9 cellular contexts compared by ENCODE assay signal in genomic region chr19:38263696-38264485, GRCh38. TPM values are rescaled to one million over a fixed set of nuclear protein-coding genes. Genes with fewer than 3 reads are reported as not detected.
DNase-seq lines count a peak whose midpoint lies in the region; ATAC-seq and TF ChIP-seq lines count a peak whose summit lies in the region.
"Had no signal": no experiment of that assay in that cellular context is flagged by ENCODE, and none has a peak within 500 bp of the region (broad histone marks: within the 10 kb centered on the region; RNA-seq: fewer than 3 reads in every experiment).

No MANE protein-coding gene starts in this region.

- peak overlapping the region; percentile 87 for H3K4me3 Mint-ChIP-seq in activated naive CD8-positive, alpha-beta T cell

- no peak overlapping the region for H3K27ac ChIP-seq in right cardiac atrium (ENCODE audit: low read length)
- peak overlapping the region; percentile 61 to 71 (median 68) for H3K27ac ChIP-seq in sigmoid colon

- no peaks in the 10 kb centered on the region for H3K9me3 Mint-ChIP-seq in activated naive CD8-positive, alpha-beta T cell (ENCODE audit: low read depth)

- 6% methylated on average over 33 of the region's 33 CpGs for WGBS in right cardiac atrium
- WGBS in sigmoid colon, 2 donors, result 6% methylated on average over 33 of the region's 33 CpGs

- peaks cover 38% of the 10 kb centered on the region for H3K4me1 Mint-ChIP-seq in activated naive CD8-positive, alpha-beta T cell (ENCODE audit: low read depth)

- H3K4me1 ChIP-seq in right cardiac atrium (ENCODE audit: control insufficient read depth, insufficient read depth, low read length), result no peaks in the 10 kb centered on the region
- peaks cover 0 to 26% (median 15%) of the 10 kb centered on the region in 4 donors for H3K4me1 ChIP-seq in sigmoid colon

- no peaks in the 10 kb centered on the region for H3K9me3 ChIP-seq in right cardiac atrium (ENCODE audit: control insufficient read depth, low read length)
- no peaks in the 10 kb centered on the region for H3K9me3 ChIP-seq in sigmoid colon

- TF ChIP-seq POLR2A in sigmoid colon (IDR thresholded peaks at IDR 0.05), result no peak

- no peaks in the 10 kb centered on the region for H3K36me3 ChIP-seq in sigmoid colon

- H3K4me3 ChIP-seq in right cardiac atrium (ENCODE audit: low read length), result peak overlapping the region; percentile 41
- peak overlapping the region; percentile 35 to 60 (median 50) for H3K4me3 ChIP-seq in sigmoid colon

- TF ChIP-seq EP300 in sigmoid colon (IDR thresholded peaks at IDR 0.05), result no peak

- DNase-seq in DMS53 treated with DMSO at 0.1 percent for 48 hours (lab: John Stamatoyannopoulos, UW; ENCODE audit: unreplicated experiment) (peak; percentile 98), RPMI8226 (peak; percentile 93), right cardiac atrium (peak; percentile 53 to 73 (median 69)), sigmoid colon (no peak)

- H3K27me3 Mint-ChIP-seq in activated naive CD8-positive, alpha-beta T cell, result peaks cover 3% of the 10 kb centered on the region

- H3K27me3 ChIP-seq in right cardiac atrium (ENCODE audit: control insufficient read depth, insufficient read depth) (no peaks in the 10 kb centered on the region), sigmoid colon (no peaks in the 10 kb centered on the region)

- no peak for TF ChIP-seq CTCF in sigmoid colon (IDR thresholded peaks at IDR 0.05)

- H3K27ac Mint-ChIP-seq in activated naive CD8-positive, alpha-beta T cell, result peak overlapping the region; percentile 86

- ATAC-seq in HG03460 (IDR thresholded peaks at IDR 0.05; ENCODE audit: unreplicated experiment), result peak; percentile 60
- peak; percentile 68 to 75 for ATAC-seq in right cardiac atrium
- no peak for ATAC-seq in HG02938 (IDR thresholded peaks at IDR 0.05; ENCODE audit: unreplicated experiment)
- no peak for ATAC-seq in GM21825 (IDR thresholded peaks at IDR 0.05; ENCODE audit: unreplicated experiment)

- H3K36me3 Mint-ChIP-seq in activated naive CD8-positive, alpha-beta T cell, result no peaks in the 10 kb centered on the region

- intact Hi-C loops in right cardiac atrium (cut with DNase I) (no loop called here), sigmoid colon (cut with DNase I) (no loop called here)

RNA-seq across cellular contexts. Expression of gene SPINT2, which starts 0.5 kb away (rescaled TPM):
- total RNA-seq in right cardiac atrium (10 to 100 TPM in 3 of 4 donors, 1 to 10 TPM in 1; 9.0 to 16.6 (median 12.2) TPM), sigmoid colon (10 to 100 TPM; 14.3 to 20.7 (median 16.6) TPM)
- polyA plus RNA-seq in right cardiac atrium (5.7 TPM), sigmoid colon (100 to 1,000 TPM; 170 to 616 (median 178) TPM)
- total RNA-seq: SK-MEL-5 had no signal

RNA-seq across cellular contexts. Expression of gene PPP1R14A, which starts 7.7 kb away (rescaled TPM):
- 10 to 100 TPM; 13.3 to 29.0 (median 21.7) TPM for total RNA-seq in right cardiac atrium
- 51.1 TPM for polyA plus RNA-seq in right cardiac atrium
- total RNA-seq in sigmoid colon, result 100 to 1,000 TPM; 441 to 736 (median 473) TPM
- 10 to 100 TPM; 24.6 to 93.9 (median 29.9) TPM for polyA plus RNA-seq in sigmoid colon
- total RNA-seq: SK-MEL-5 had no signal

RNA-seq across cellular contexts. Expression of gene DPF1, which starts 39.9 kb away (rescaled TPM):
- total RNA-seq in right cardiac atrium (under 1 TPM in 1 of 4 donors, not detected in 3; 0.36 TPM), sigmoid colon (not detected)
- polyA plus RNA-seq in right cardiac atrium (0.09 TPM), sigmoid colon (1 to 10 TPM in 1 of 3 donors, under 1 TPM in 1, not detected in 1; 0.12 to 1.4 TPM)

RNA-seq across cellular contexts. Expression of gene C19orf33, which starts 40.2 kb away (rescaled TPM):
- under 1 TPM in 2 of 4 donors, not detected in 2; 0.57 to 0.89 TPM for total RNA-seq in right cardiac atrium
- polyA plus RNA-seq in right cardiac atrium, result 4.3 TPM
- 10 to 100 TPM in 1 of 4 donors, 1 to 10 TPM in 1, not detected in 2; 5.8 to 18.2 TPM for total RNA-seq in sigmoid colon
- 1,000 to 10,000 TPM in 2 of 3 donors, 100 to 1,000 TPM in 1; 704 to 2,364 (median 1,405) TPM for polyA plus RNA-seq in sigmoid colon
- total RNA-seq: SK-MEL-5 had no signal

RNA-seq across cellular contexts. Expression of gene YIF1B, which starts 51.9 kb away (rescaled TPM):
- 10 to 100 TPM; 15.9 to 24.4 (median 19.9) TPM for total RNA-seq in right cardiac atrium
- polyA plus RNA-seq in right cardiac atrium, result 25.7 TPM
- 10 to 100 TPM; 12.5 to 22.5 (median 15.8) TPM for total RNA-seq in sigmoid colon
- 10 to 100 TPM; 13.8 to 77.5 (median 14.3) TPM for polyA plus RNA-seq in sigmoid colon

Comparison
In these comparisons a context has a peak if more than half of its experiments do, and no peak if none do; other contexts are left out.
1. ATAC-seq: peak in HG03460 (single experiment) and right cardiac atrium (2 of 2); none in HG02938 (single experiment) and GM21825 (single experiment).
2. RNA of gene PPP1R14A, which starts 7.7 kb away (total RNA-seq): 441 to 736 TPM in sigmoid colon; 13.3 to 29.0 TPM in right cardiac atrium; every median in the first group is over 10 times any median in the second.